In the genomic region with DNA sequence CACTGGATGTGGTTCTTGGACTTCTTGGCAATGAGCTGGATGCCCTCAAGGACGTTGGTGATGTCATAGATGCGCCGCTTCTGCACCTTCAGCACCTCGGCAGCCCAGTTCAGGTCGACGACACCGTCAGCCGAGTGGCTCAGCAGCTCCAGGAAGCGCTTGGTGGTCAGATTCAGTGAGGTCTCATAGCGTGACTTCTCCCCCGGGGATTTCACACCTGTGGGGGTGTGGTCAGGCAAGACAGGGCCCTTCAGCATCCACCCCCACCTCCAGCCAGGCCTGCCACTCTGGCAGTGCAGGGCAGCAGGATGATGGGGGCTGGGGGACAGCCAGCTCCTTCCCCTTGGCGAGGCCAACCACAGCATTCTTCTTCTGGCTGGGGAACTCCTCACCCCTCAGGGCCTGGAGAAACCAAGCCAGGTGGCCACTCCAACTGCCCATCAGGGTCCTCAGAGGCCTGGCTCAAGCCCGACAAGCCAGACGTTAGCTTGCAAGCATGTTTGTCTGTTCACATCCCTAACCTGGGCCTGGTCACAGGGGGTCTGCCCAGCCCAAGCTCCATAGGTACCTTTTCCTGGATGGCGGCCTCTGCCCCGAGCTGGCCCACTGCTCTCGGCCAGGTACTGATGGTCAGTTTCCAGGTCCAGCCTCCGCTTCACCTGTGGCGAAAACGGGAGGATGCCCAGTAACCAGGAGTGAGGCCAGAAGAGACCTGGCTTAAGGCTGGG, we compare ENCODE assay signal across 9 cellular contexts. TPM values are rescaled to one million over a fixed set of nuclear protein-coding genes. Genes with fewer than 3 reads are reported as not detected.
DNase-seq lines count a peak whose midpoint lies in the region; ATAC-seq, FAIRE-seq and TF ChIP-seq lines count a peak whose summit lies in the region.
"Had no signal": no experiment of that assay in that cellular context is flagged by ENCODE, and none has a peak within 500 bp of the region (broad histone marks: within the 10 kb centered on the region; RNA-seq: fewer than 3 reads in every experiment).

No MANE protein-coding gene starts in this region.

- in situ Hi-C loops in GM13977 (cut with MboI; ENCODE audit: low pct_unique_long_range_greater_than_20kb, low sequenced_read_pairs, unreplicated experiment), result no loop called here

- H3K4me1 ChIP-seq in mucosa of descending colon (ENCODE audit: low read depth), result peaks cover 17% of the 10 kb centered on the region
- peaks cover 2 to 12% of the 10 kb centered on the region in 2 experiments; a peak in 2 of 4 replicates for H3K4me1 ChIP-seq in SK-N-SH (ENCODE audit: control insufficient read depth in 1 of 2, insufficient read depth in 2 of 2, low read depth in 1 of 2, low read length in 1 of 2)

- no peak overlapping the region for H3K4me2 ChIP-seq in SK-N-SH

- 94% methylated on average over 7 of the region's 20 CpGs for WGBS in SK-N-SH (ENCODE audit: low lambda C conversion rate)

- peaks cover 6% of the 10 kb centered on the region; the same call in 1 of the 2 replicates for H4K20me1 ChIP-seq in SK-N-SH (ENCODE audit: insufficient read depth)

- peaks cover 6% of the 10 kb centered on the region for H3F3A ChIP-seq in SK-N-SH (replicated peaks; ENCODE audit: insufficient read depth)

- no peak overlapping the region for H3K9ac ChIP-seq in SK-N-SH

- TF ChIP-seq RAD21 in SK-N-SH (IDR thresholded peaks at IDR 0.05; ENCODE audit: low read length), result no peak

- H3K27ac ChIP-seq in SK-N-SH (ENCODE audit: low read depth in 2 of 2, low read length in 1 of 2), result no peak overlapping the region

- peaks cover 29% of the 10 kb centered on the region for H3K79me2 ChIP-seq in SK-N-SH (ENCODE audit: insufficient read depth)

- H3K36me3 ChIP-seq in mucosa of descending colon (ENCODE audit: low read depth), result no peaks in the 10 kb centered on the region
- H3K36me3 ChIP-seq in SK-N-SH (replicated peaks in 1 of 2; ENCODE audit: control insufficient read depth in 1 of 2, insufficient read depth in 2 of 2, low read length in 1 of 2), result no peaks in the 10 kb centered on the region

- ATAC-seq in GM21515 (IDR thresholded peaks at IDR 0.05; ENCODE audit: unreplicated experiment) (peak; percentile 42), mucosa of descending colon (peak; percentile 31)

- POLR2A ChIA-PET in SK-N-SH (lab: Yijun Ruan, JAX), result no interaction called here

- DNase-seq in GM13977 (ENCODE audit: low spot score) (peak; percentile 78), mucosa of descending colon (peak in 2 of 3 donors; percentile 46 to 72), DMS53 treated with DMSO at 0.1 percent for 48 hours (lab: John Stamatoyannopoulos, UW; ENCODE audit: unreplicated experiment) (no peak), HTR-8/SVneo (ENCODE audit: insufficient read length, low spot score) (no peak), SK-N-SH (no peak), HCEC 1CT (no peak)

- H3K9me3 ChIP-seq in mucosa of descending colon (no peaks in the 10 kb centered on the region), SK-N-SH (no peaks in the 10 kb centered on the region)

- TF ChIP-seq EP300 in SK-N-SH (IDR thresholded peaks at IDR 0.05; ENCODE audit: borderline replicate concordance in 1 of 2, low read depth in 1 of 2, low read length in 1 of 2), result no peak

- FAIRE-seq in HTR-8/SVneo (lab: Jason Lieb, UNC), result no peak

- CTCF ChIA-PET in SK-N-SH (lab: Yijun Ruan, JAX), result interaction anchor here (0.8 to 4.3 kb wide), 3 partner anchors 12 to 52 kb away, joined by 3 to 34 read pairs (median 4); a partner anchor contains a TSS

- peak; percentile 39; the same call in 1 of the 2 replicates for TF ChIP-seq POLR2A in Raji (IDR thresholded peaks at IDR 0.05; ENCODE audit: insufficient read depth, low read depth, low read length)

- intact Hi-C loops in mucosa of descending colon (cut with DNase I, micrococcal nuclease), result no loop called here

- no peak overlapping the region for H2AFZ ChIP-seq in SK-N-SH (ENCODE audit: low read depth)

- no peak for TF ChIP-seq CTCF in GM13977 (IDR thresholded peaks at IDR 0.05; ENCODE audit: extremely low read depth, insufficient read depth, missing control alignments)
- no peak for TF ChIP-seq CTCF in mucosa of descending colon (IDR thresholded peaks at IDR 0.05)
- TF ChIP-seq CTCF in SK-N-SH (IDR thresholded peaks at IDR 0.05), result no peak

- H3K27me3 ChIP-seq in SK-N-SH (ENCODE audit: insufficient read depth), result no peaks in the 10 kb centered on the region

- H3K4me3 ChIP-seq in mucosa of descending colon (no peak overlapping the region), SK-N-SH (ENCODE audit: low read depth in 2 of 2, low read length in 1 of 2) (no peak overlapping the region)

- no peaks in the 10 kb centered on the region for H3K9me2 ChIP-seq in SK-N-SH

TF ChIP-seq in SK-N-SH, 30 proteins besides CTCF, POLR2A, EP300 and RAD21:
- no peak for TF ChIP-seq MXI1 (IDR thresholded peaks at IDR 0.05; ENCODE audit: low read depth, low read length)

RNA-seq across cellular contexts. Expression of a gene that starts 5.7 kb away (rescaled TPM):
- 10 to 100 TPM; 50.7 to 55.7 (median 51.7) TPM for total RNA-seq in mucosa of descending colon
- 20.1 and 25.1 TPM in 2 replicates for polyA plus RNA-seq in SK-N-SH (2012; rRNA removed)
- polyA plus RNA-seq in SK-N-SH (2012; cell fraction: cytosol; rRNA removed), result 5.8 and 10.6 TPM in 2 replicates
- 112 and 142 TPM in 2 replicates for polyA plus RNA-seq in SK-N-SH (2012; cell fraction: nucleus; rRNA removed)

RNA-seq across cellular contexts. Expression of a gene that starts 6.3 kb away (rescaled TPM):
- total RNA-seq in mucosa of descending colon, result 1 to 10 TPM; 3.6 to 8.2 (median 4.1) TPM
- polyA plus RNA-seq in SK-N-SH (2012; rRNA removed), result 12.4 and 15.0 TPM in 2 replicates
- polyA plus RNA-seq in SK-N-SH (2012; cell fraction: cytosol; rRNA removed), result 7.9 and 11.4 TPM in 2 replicates
- polyA plus RNA-seq in SK-N-SH (2012; cell fraction: nucleus; rRNA removed), result 32.7 and 45.1 TPM in 2 replicates

RNA-seq across cellular contexts. Expression of a gene that starts 13.2 kb away (rescaled TPM):
- total RNA-seq in mucosa of descending colon, result 1 to 10 TPM; 1.7 to 4.2 (median 2.4) TPM
- 0.19 and 0.25 TPM in 2 replicates for polyA plus RNA-seq in SK-N-SH (2012; rRNA removed)
- 0.09 and 0.20 TPM in 2 replicates for polyA plus RNA-seq in SK-N-SH (2012; cell fraction: cytosol; rRNA removed)
- polyA plus RNA-seq in SK-N-SH (2012; cell fraction: nucleus; rRNA removed), result 0.32 and 0.33 TPM in 2 replicates
- polyA plus RNA-seq: neural cell had no signal

RNA-seq across cellular contexts. Expression of a gene that starts 17.8 kb away (rescaled TPM):
- under 1 TPM in 1 of 3 donors, not detected in 2; 0.24 TPM for total RNA-seq in mucosa of descending colon
- 0.12 and 0.13 TPM in 2 replicates for polyA plus RNA-seq in SK-N-SH (2012; rRNA removed)
- polyA plus RNA-seq in SK-N-SH (2012; cell fraction: cytosol; rRNA removed), result 0.10 and 0.18 TPM in 2 replicates
- polyA plus RNA-seq in SK-N-SH (2012; cell fraction: nucleus; rRNA removed), result 0.08 and 0.15 TPM in 2 replicates
- polyA plus RNA-seq: neural cell had no signal

RNA-seq across cellular contexts. Expression of a gene that starts 40.2 kb away (rescaled TPM):
- 10 to 100 TPM; 14.5 to 18.6 (median 18.2) TPM for total RNA-seq in mucosa of descending colon
- 5.6 and 5.7 TPM in 2 replicates for polyA plus RNA-seq in SK-N-SH (2012; rRNA removed)
- 2.0 and 3.4 TPM in 2 replicates for polyA plus RNA-seq in SK-N-SH (2012; cell fraction: cytosol; rRNA removed)
- 2.9 and 4.0 TPM in 2 replicates for polyA plus RNA-seq in SK-N-SH (2012; cell fraction: nucleus; rRNA removed)

Comparison
In these comparisons a context has a peak if more than half of its experiments do, and no peak if none do; other contexts are left out.
1. DNase-seq: peak in GM13977 (single experiment) and mucosa of descending colon (2 of 3); none in DMS53 treated with DMSO at 0.1 percent for 48 hours (single experiment), HTR-8/SVneo (single experiment), SK-N-SH (single experiment) and HCEC 1CT (single experiment).